In the genomic region with DNA sequence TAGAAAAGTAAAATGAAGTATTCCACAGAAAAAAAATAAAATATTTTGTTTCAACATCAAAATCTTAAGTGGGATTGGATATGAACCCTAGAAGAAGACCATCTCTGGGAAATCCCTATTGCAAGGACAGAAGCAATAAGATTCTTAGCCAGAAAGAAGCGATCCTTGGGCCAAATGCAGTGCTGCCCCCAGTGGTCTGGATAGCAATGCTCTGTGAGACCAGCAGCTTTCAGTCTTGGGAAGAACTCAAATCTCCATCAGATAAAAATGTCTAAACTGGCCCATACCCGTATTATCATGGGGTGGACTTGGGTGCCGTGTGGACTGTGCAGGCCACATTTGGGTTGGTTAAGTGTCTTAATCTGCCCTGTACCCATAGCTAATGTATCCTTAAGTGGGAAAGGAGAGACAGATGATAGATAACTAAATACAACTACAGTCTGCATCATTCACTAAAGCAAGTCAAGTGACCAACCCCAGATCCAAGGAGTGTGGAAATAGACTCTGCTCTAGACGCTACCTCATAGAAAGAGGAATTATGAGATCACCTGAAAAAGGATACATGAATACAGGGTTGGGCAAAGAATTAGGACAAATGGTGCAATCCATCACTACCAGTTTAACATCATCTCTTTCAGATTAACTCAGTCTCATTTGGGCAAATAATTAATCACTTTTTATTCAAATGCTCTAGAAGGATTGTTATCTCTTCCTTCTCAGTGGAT, we compare ENCODE assay signal across 10 cellular contexts. TPM values are rescaled to one million over a fixed set of nuclear protein-coding genes. Genes with fewer than 3 reads are reported as not detected.
DNase-seq lines count a peak whose midpoint lies in the region; ATAC-seq, FAIRE-seq and TF ChIP-seq lines count a peak whose summit lies in the region.
"Had no signal": no experiment of that assay in that cellular context is flagged by ENCODE, and none has a peak within 500 bp of the region (broad histone marks: within the 10 kb centered on the region; RNA-seq: fewer than 3 reads in every experiment).

No MANE protein-coding gene starts in this region.

- no peaks in the 10 kb centered on the region for H3K9me2 ChIP-seq in hepatocyte (replicated peaks; ENCODE audit: insufficient read depth)

- H4K20me1 ChIP-seq in hepatocyte (ENCODE audit: insufficient read depth, poor library complexity, severe bottlenecking) = no peaks in the 10 kb centered on the region

- peaks cover 7% of the 10 kb centered on the region for H3K27me3 ChIP-seq in hepatocyte

- no peak overlapping the region for H3K4me2 ChIP-seq in hepatocyte

- no peak overlapping the region for H3K27ac ChIP-seq in hepatocyte

- H2AFZ ChIP-seq in hepatocyte = no peak overlapping the region

- in situ Hi-C loops in G401 (cut with HindIII; ENCODE audit: low sequenced_read_pairs) = no loop called here

- H3K4me3 ChIP-seq in AG09309 (ENCODE audit: control insufficient read depth, low read depth, low read length) (no peak overlapping the region), hepatocyte (no peak overlapping the region)

- no peaks in the 10 kb centered on the region for H3K79me2 ChIP-seq in hepatocyte

- DNase-seq in AG09309 (ENCODE audit: low read depth) (no peak), SK-N-DZ (ENCODE audit: low spot score) (peak; percentile 29), hepatocyte (ENCODE audit: low spot score) (no peak), frontal cortex (ENCODE audit: low spot score in 2 of 2) (no peak), amygdala (lab: John Stamatoyannopoulos, UW) (no peak), G401 (ENCODE audit: low spot score) (no peak)
- DNase-seq in effector CD8-positive, alpha-beta T cell (lab: John Stamatoyannopoulos, UW) = no peak
- DNase-seq: foreskin melanocyte, GF-D8 had no signal

- no peak for FAIRE-seq in frontal cortex (lab: Jason Lieb, UNC)

- H3K9me3 ChIP-seq in hepatocyte (ENCODE audit: low read depth) = no peaks in the 10 kb centered on the region

- 75% methylated on average over 4 of the region's 4 CpGs for WGBS in hepatocyte (ENCODE audit: low lambda C conversion rate, missing lambda C conversion rate)

- peak; percentile 48 for TF ChIP-seq CTCF in AG09309 (IDR thresholded peaks at IDR 0.05; ENCODE audit: control insufficient read depth, insufficient read depth, low read depth, low read length, missing control alignments)
- peak; percentile 31 for TF ChIP-seq CTCF in hepatocyte (IDR thresholded peaks at IDR 0.05; ENCODE audit: poor library complexity)

- no peaks in the 10 kb centered on the region for H3K4me1 ChIP-seq in hepatocyte (ENCODE audit: insufficient read depth)

- peak; percentile 45 for ATAC-seq in GM19351 (IDR thresholded peaks at IDR 0.05; ENCODE audit: unreplicated experiment)

- no peaks in the 10 kb centered on the region for H3K36me3 ChIP-seq in hepatocyte (replicated peaks; ENCODE audit: insufficient read depth, low read depth)

RNA-seq across cellular contexts. Expression of gene SNAP25, which starts 38.9 kb away (rescaled TPM):
- polyA plus RNA-seq in SK-N-DZ (2014; cell fraction: cytosol; rRNA removed) = 40.0 and 41.1 TPM in 2 replicates
- 51.1 and 70.7 TPM in 2 replicates for polyA plus RNA-seq in SK-N-DZ (2014; cell fraction: nucleus; rRNA removed)
- total RNA-seq in hepatocyte (3.6 and 3.7 TPM in 2 replicates), frontal cortex (140 TPM)
- polyA plus RNA-seq in hepatocyte = 5.2 TPM in 2 replicates
- not detected in 2 replicates for total RNA-seq in G401 (2014; rRNA removed; shearing (Covaris generic))

Comparison
In these comparisons a context has a peak if more than half of its experiments do, and no peak if none do; other contexts are left out.
1. RNA of gene SNAP25, which starts 38.9 kb away (total RNA-seq): 140 TPM in frontal cortex (single experiment); 3.6 to 3.7 TPM in hepatocyte and not detected in G401; every median in the first group is over 10 times any median in the second.